1 cellular context compared by ENCODE assay signal in genomic region chr6:134004714-134005113, GRCh38.
TF ChIP-seq lines count a peak whose summit lies in the region.

No MANE protein-coding gene starts in this region.

TF ChIP-seq in GM23338, 12 proteins besides CTCF, POLR2A, EP300 and RAD21 (continued from another document):
- no peak for TF ChIP-seq REST (IDR thresholded peaks at IDR 0.05; ENCODE audit: unreplicated experiment)
- no peak for TF ChIP-seq NANOG (IDR thresholded peaks at IDR 0.05; ENCODE audit: borderline replicate concordance)
- no peak for TF ChIP-seq ZNF462 (CRISPR knock-in tag; IDR thresholded peaks at IDR 0.05)
- TF ChIP-seq EZH2 (IDR thresholded peaks at IDR 0.05; ENCODE audit: low read depth, unreplicated experiment), result no peak
- TF ChIP-seq STAT1 (IDR thresholded peaks at IDR 0.05; ENCODE audit: unreplicated experiment), result no peak
- no peak for TF ChIP-seq ZNF331 (CRISPR knock-in tag; IDR thresholded peaks at IDR 0.05; ENCODE audit: low read depth)
- TF ChIP-seq CREB1 (CRISPR knock-in tag; IDR thresholded peaks at IDR 0.05; ENCODE audit: low read depth), result no peak
- no peak for TF ChIP-seq EZH2phosphoT487 (IDR thresholded peaks at IDR 0.05; ENCODE audit: unreplicated experiment)
